Comparison of ENCODE assay signal across 9 cellular contexts in the genomic region with DNA sequence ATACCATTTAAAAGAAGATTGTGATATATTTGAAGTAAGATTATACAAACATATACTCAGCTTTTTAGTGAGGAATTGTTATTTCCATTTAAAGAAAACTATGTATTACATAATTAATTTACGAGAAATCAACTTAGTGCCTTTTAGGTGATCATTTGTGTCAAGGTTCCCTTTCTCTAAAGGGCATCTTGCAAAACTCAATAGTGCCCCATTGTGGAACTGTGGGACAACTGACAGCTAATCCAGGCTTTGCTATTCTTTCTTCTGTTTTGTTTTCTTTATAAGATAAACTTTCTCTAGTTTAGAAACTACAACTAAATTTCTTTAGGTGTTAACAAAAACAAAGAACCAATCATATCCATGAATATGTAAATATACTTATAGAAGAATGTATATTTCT. TPM values are rescaled to one million over a fixed set of nuclear protein-coding genes. Genes with fewer than 3 reads are reported as not detected.
DNase-seq lines count a peak whose midpoint lies in the region; ATAC-seq and TF ChIP-seq lines count a peak whose summit lies in the region.
"Had no signal": no experiment of that assay in that cellular context is flagged by ENCODE, and none has a peak within 500 bp of the region (broad histone marks: within the 10 kb centered on the region; RNA-seq: fewer than 3 reads in every experiment).

No MANE protein-coding gene starts in this region.

- TF ChIP-seq EP300 in suprapubic skin (IDR thresholded peaks at IDR 0.05): no peak

- peak; percentile 36 for ATAC-seq in HG02885 (IDR thresholded peaks at IDR 0.05; ENCODE audit: poor library complexity, unreplicated experiment)
- no peak for ATAC-seq in GM21528 (IDR thresholded peaks at IDR 0.05; ENCODE audit: low FRiP score, unreplicated experiment)

- TF ChIP-seq CTCF in adrenal gland (IDR thresholded peaks at IDR 0.05): peak in 5 of 6 experiments; percentile 29 to 48 (median 42)
- TF ChIP-seq CTCF in kidney epithelial cell (IDR thresholded peaks at IDR 0.05; ENCODE audit: insufficient read depth, low read length, poor library complexity, severe bottlenecking): peak; percentile 68
- TF ChIP-seq CTCF in suprapubic skin (IDR thresholded peaks at IDR 0.05): peak in 1 of 2 donors; percentile 25

- no peaks in the 10 kb centered on the region for H3K4me1 ChIP-seq in adrenal gland (replicated peaks in 1 of 2)
- H3K4me1 ChIP-seq in suprapubic skin: no peaks in the 10 kb centered on the region

- peak; percentile 37 for DNase-seq in Ammon's horn (ENCODE audit: low spot score)
- no peak for DNase-seq in adrenal gland
- no peak for DNase-seq in kidney epithelial cell (ENCODE audit: low read depth)
- DNase-seq in suprapubic skin (ENCODE audit: low spot score in 2 of 2): no peak
- no peak for DNase-seq in cortex of kidney (lab: John Stamatoyannopoulos, UW)
- DNase-seq in SKM-1 (lab: John Stamatoyannopoulos, UW; ENCODE audit: unreplicated experiment): no peak
- DNase-seq: central memory CD4-positive, alpha-beta T cell had no signal

- 30 to 45% (median 40%) methylated on average over 1 of the region's 1 CpG for WGBS in adrenal gland, 4 donors
- 69% methylated on average over 1 of the region's 1 CpG for WGBS in suprapubic skin

- TF ChIP-seq POLR2A in adrenal gland (IDR thresholded peaks at IDR 0.05) (no peak), suprapubic skin (IDR thresholded peaks at IDR 0.05) (no peak)

- H3K27me3 ChIP-seq in adrenal gland (no peaks in the 10 kb centered on the region), kidney epithelial cell (ENCODE audit: control insufficient read depth, insufficient read depth, low read length) (no peaks in the 10 kb centered on the region), suprapubic skin (no peaks in the 10 kb centered on the region)

- H3K27ac ChIP-seq in adrenal gland: no peak overlapping the region
- no peak overlapping the region for H3K27ac ChIP-seq in suprapubic skin

- H3K36me3 ChIP-seq in adrenal gland (replicated peaks in 1 of 2): no peaks in the 10 kb centered on the region
- no peaks in the 10 kb centered on the region for H3K36me3 ChIP-seq in kidney epithelial cell (ENCODE audit: control insufficient read depth, insufficient read depth, low read length)
- H3K36me3 ChIP-seq in suprapubic skin: no peaks in the 10 kb centered on the region

- intact Hi-C loops in adrenal gland (cut with DNase I): no loop called here

- H3K4me3 ChIP-seq in adrenal gland (no peak overlapping the region), kidney epithelial cell (ENCODE audit: low read depth, low read length) (no peak overlapping the region), suprapubic skin (no peak overlapping the region)

- H3K9me3 ChIP-seq in adrenal gland (replicated peaks in 1 of 3) (no peaks in the 10 kb centered on the region), suprapubic skin (no peaks in the 10 kb centered on the region)

RNA-seq across cellular contexts. Expression of a gene that starts 24.3 kb away (rescaled TPM):
- 1 to 10 TPM in 1 of 8 donors, under 1 TPM in 5, not detected in 2; 0.18 to 1.6 (median 0.40) TPM for total RNA-seq in adrenal gland
- polyA plus RNA-seq in adrenal gland: 1 to 10 TPM in 1 of 3 donors, under 1 TPM in 2; 0.22 to 2.0 (median 0.97) TPM
- total RNA-seq in kidney epithelial cell: not detected in 2 replicates
- 1 to 10 TPM; 5.6 to 9.8 (median 9.1) TPM for total RNA-seq in suprapubic skin
